Comparison of ENCODE assay signal across 27 cellular contexts in genomic region chr5:139885857-139886208, GRCh38.
"Had no signal": no experiment of that assay in that cellular context is flagged by ENCODE, and none has a peak within 500 bp of the region (broad histone marks: within the 10 kb centered on the region; RNA-seq: fewer than 3 reads in every experiment).

No MANE protein-coding gene starts in this region.

- H3K27ac ChIP-seq: neural progenitor cell, ovary, parathyroid adenoma, right lobe of liver, sigmoid colon, stomach, thoracic aorta, thyroid gland, tibial nerve, upper lobe of left lung, vagina had no signal

- H3K36me3 Mint-ChIP-seq: neural progenitor cell; stimulated activated effector memory CD8-positive, alpha-beta T cell treated with anti-CD3 and anti-CD28 coated beads, Interleukin-12 subunit alpha, Interleukin-12 subunit beta, amount 100 ng/mL, for 72 hours; stimulated activated naive B cell treated with anti-CD40 and anti-IgM and Interleukin-4, amounts not matched to agents 10 μg/mL and 1 μg/mL and 100 μg/mL, for 72 hours had no signal

- H3K4me3 ChIP-seq: neural progenitor cell, ovary, psoas muscle, right lobe of liver, sigmoid colon, stomach, thoracic aorta, thyroid gland, tibial nerve, upper lobe of left lung, vagina had no signal

- H3K79me2 ChIP-seq: parathyroid adenoma had no signal

- DNase-seq: occipital lobe; ovary; psoas muscle; right cardiac atrium; right lobe of liver; sigmoid colon; small intestine; stimulated activated CD4-positive, alpha-beta T cell treated with anti-CD3 and anti-CD28 coated beads, Interleukin-15, amount 100 ng/mL, for 24 hours; stimulated activated CD4-positive, alpha-beta T cell treated with anti-CD3 and anti-CD28 coated beads, Interleukin-2, amount 100 ng/mL, for 24 hours; stimulated activated CD4-positive, alpha-beta T cell treated with anti-CD3 and anti-CD28 coated beads, Interleukin-2, amount 100 ng/mL, for 48 hours; stimulated activated CD4-positive, alpha-beta T cell treated with anti-CD3 and anti-CD28 coated beads, Interleukin-4, amount 100 ng/mL, for 24 hours; stimulated activated naive B cell treated with anti-CD40 and anti-IgM and Interleukin-4, amounts not matched to agents 10 μg/mL and 1 μg/mL and 100 μg/mL, for 72 hours; stimulated activated naive CD4-positive, alpha-beta T cell treated with Interleukin-2 at 50 U/mL for 16 hours; stomach; thyroid gland; trophoblast cell had no signal

- H3K9me3 Mint-ChIP-seq: nephron; neural progenitor cell; stimulated activated effector memory CD8-positive, alpha-beta T cell treated with anti-CD3 and anti-CD28 coated beads, Interleukin-12 subunit alpha, Interleukin-12 subunit beta, amount 100 ng/mL, for 72 hours; stimulated activated naive B cell treated with anti-CD40 and anti-IgM and Interleukin-4, amounts not matched to agents 10 μg/mL and 1 μg/mL and 100 μg/mL, for 72 hours; stimulated activated naive CD8-positive, alpha-beta T cell treated with anti-CD3 and anti-CD28 coated beads, Interleukin-15, Interleukin-2, amounts not matched to agents 100 ng/mL and 50 ng/mL, for 24 hours had no signal

- H3K4me1 Mint-ChIP-seq: neural progenitor cell had no signal

- H2AFZ ChIP-seq: neural progenitor cell, parathyroid adenoma had no signal

- H3K4me3 Mint-ChIP-seq: nephron; neural progenitor cell; stimulated activated effector memory CD8-positive, alpha-beta T cell treated with anti-CD3 and anti-CD28 coated beads, Interleukin-12 subunit alpha, Interleukin-12 subunit beta, amount 100 ng/mL, for 72 hours; stimulated activated naive B cell treated with anti-CD40 and anti-IgM and Interleukin-4, amounts not matched to agents 10 μg/mL and 1 μg/mL and 100 μg/mL, for 72 hours; stimulated activated naive CD8-positive, alpha-beta T cell treated with anti-CD3 and anti-CD28 coated beads, Interleukin-15, Interleukin-2, amounts not matched to agents 100 ng/mL and 50 ng/mL, for 24 hours had no signal

- H3K4me2 ChIP-seq: neural progenitor cell had no signal

- H3K27me3 Mint-ChIP-seq: progenitor cell of endocrine pancreas had no signal

- ATAC-seq: psoas muscle; right cardiac atrium; right lobe of liver; stimulated activated effector memory CD8-positive, alpha-beta T cell treated with anti-CD3 and anti-CD28 coated beads, Interleukin-12 subunit alpha, Interleukin-12 subunit beta, amount 100 ng/mL, for 72 hours; stimulated activated naive B cell treated with anti-CD40 and anti-IgM and Interleukin-4, amounts not matched to agents 10 μg/mL and 1 μg/mL and 100 μg/mL, for 72 hours had no signal

- H3K9me3 ChIP-seq: ovary, psoas muscle, right lobe of liver, sigmoid colon, stomach, thoracic aorta, thyroid gland, tibial nerve, upper lobe of left lung, vagina had no signal

- H3K4me1 ChIP-seq: neural progenitor cell, right lobe of liver, thyroid gland had no signal

- FAIRE-seq: small intestine, urothelium cell line had no signal

- H3K9ac ChIP-seq: neural progenitor cell, parathyroid adenoma had no signal

- H3K27ac Mint-ChIP-seq: nephron; neural progenitor cell; progenitor cell of endocrine pancreas; stimulated activated naive B cell treated with anti-CD40 and anti-IgM and Interleukin-4, amounts not matched to agents 10 μg/mL and 1 μg/mL and 100 μg/mL, for 72 hours; stimulated activated naive CD8-positive, alpha-beta T cell treated with anti-CD3 and anti-CD28 coated beads, Interleukin-15, Interleukin-2, amounts not matched to agents 100 ng/mL and 50 ng/mL, for 24 hours had no signal

- H3K36me3 ChIP-seq: neural progenitor cell, ovary, right lobe of liver, thoracic aorta, thyroid gland, upper lobe of left lung had no signal

- H3K27me3 ChIP-seq: ovary, right lobe of liver, sigmoid colon, stomach, thyroid gland, tibial nerve, upper lobe of left lung, vagina had no signal
